8 cellular contexts compared by ENCODE assay signal in the genomic region with DNA sequence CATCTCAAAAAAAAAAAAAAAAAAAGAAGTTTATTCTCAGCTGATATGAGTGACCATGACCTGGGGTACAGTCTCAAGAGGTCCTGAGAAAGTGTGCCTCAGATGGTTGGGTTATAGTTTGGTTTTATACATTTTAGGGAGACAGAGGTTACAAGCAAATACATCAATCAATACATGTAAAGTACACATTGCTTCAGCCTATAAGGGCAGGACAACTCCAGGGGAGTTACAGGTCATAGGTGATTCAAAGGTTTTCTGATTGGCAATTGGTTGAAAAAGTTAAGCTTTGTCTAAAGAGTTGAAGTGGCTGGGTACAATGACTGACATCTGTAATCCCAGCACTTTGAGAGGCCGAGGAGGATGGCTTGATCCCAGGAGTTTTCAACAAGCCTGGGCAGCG. TPM values are rescaled to one million over a fixed set of nuclear protein-coding genes. Genes with fewer than 3 reads are reported as not detected.
"Had no signal": no experiment of that assay in that cellular context is flagged by ENCODE, and none has a peak within 500 bp of the region (broad histone marks: within the 10 kb centered on the region; RNA-seq: fewer than 3 reads in every experiment).

No MANE protein-coding gene starts in this region.

- H3K4me3 Mint-ChIP-seq: GM23338, H9 had no signal

- H3K4me3 ChIP-seq: GM23338, K562 had no signal

- H3K27ac ChIP-seq: HL-60 had no signal

- H3K27ac Mint-ChIP-seq: GM23338, H9 had no signal

- ATAC-seq: GM23338, K562 had no signal

- DNase-seq: H9, HCEC 1CT, IMR-90 had no signal

RNA-seq across cellular contexts. Expression of a gene that starts 2.3 kb away (rescaled TPM):
- total RNA-seq: H9, HT1080, IMR-90 had no signal
- polyA plus RNA-seq: GM23338, H1, IMR-90, K562 had no signal
